In the genomic region with DNA sequence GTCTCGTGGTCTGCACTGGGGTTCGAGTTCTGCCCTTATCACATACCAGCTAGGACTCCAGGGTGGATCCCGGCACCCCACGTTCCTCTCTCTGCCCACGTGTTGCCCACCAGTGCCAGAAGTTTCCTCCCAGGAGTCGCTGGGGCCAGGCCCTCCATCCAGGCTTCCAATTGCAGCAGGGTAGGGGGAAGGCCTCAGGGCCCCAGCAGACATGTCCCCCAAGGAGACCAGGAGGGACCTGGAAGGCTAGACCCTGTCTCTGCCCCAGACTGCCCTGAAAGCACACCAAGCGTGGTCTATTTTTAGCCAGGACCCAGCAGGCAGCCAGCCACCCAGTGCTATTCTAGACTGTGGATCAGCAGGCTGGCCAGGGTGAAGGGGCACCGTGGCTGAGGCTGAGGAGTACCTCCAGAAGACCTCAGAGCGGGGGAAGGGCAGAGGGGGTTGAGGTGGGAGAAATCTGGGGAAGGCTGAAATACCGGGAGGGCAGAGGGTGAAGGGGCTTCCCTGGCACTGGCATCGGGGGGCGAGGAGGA, we compare ENCODE assay signal across 17 cellular contexts. TPM values are rescaled to one million over a fixed set of nuclear protein-coding genes. Genes with fewer than 3 reads are reported as not detected.
DNase-seq lines count a peak whose midpoint lies in the region; ATAC-seq and TF ChIP-seq lines count a peak whose summit lies in the region.
"Had no signal": no experiment of that assay in that cellular context is flagged by ENCODE, and none has a peak within 500 bp of the region (broad histone marks: within the 10 kb centered on the region; RNA-seq: fewer than 3 reads in every experiment).

No MANE protein-coding gene starts in this region.

- H3T11ph ChIP-seq in H9 (ENCODE audit: low read length) = no peak overlapping the region

- H3K4ac ChIP-seq in H9 (ENCODE audit: low read depth, low read length) (no peak overlapping the region), mesendoderm (ENCODE audit: low read depth, low read length) (no peak overlapping the region)

- H3K23ac ChIP-seq in H9 (ENCODE audit: insufficient read length, low read depth, low read length) (no peak overlapping the region), mesendoderm (ENCODE audit: low read length) (no peak overlapping the region)

- H2BK20ac ChIP-seq in H9 (ENCODE audit: low read depth, low read length, poor library complexity, severe bottlenecking) = no peak overlapping the region

- H3K18ac ChIP-seq in H9 (ENCODE audit: insufficient read length, low read depth, low read length) (no peak overlapping the region), mesendoderm (ENCODE audit: low read length) (no peak overlapping the region)

- intact Hi-C loops in dendritic cell treated with granulocyte-macrophage colony-stimulating factor and Interleukin-4, amounts not matched to agents 40 ng/mL and 50 ng/mL, for 4 days (cut with micrococcal nuclease) = no loop called here
- intact Hi-C loops in spleen (cut with DNase I; ENCODE audit: low total_unique reads) = no loop called here

- H2BK15ac ChIP-seq in H9 (ENCODE audit: low read depth, low read length) (no peak overlapping the region), mesendoderm (replicated peaks; ENCODE audit: low read depth) (no peak overlapping the region)

- DNase-seq in H9 = no peak
- no peak for DNase-seq in mesendoderm
- peak; percentile 51 for DNase-seq in spleen
- no peak for DNase-seq in mesothelial cell of epicardium (ENCODE audit: low spot score in 2 of 2, unreplicated experiment in 2 of 2)
- no peak for DNase-seq in NCI-H2196 treated with DMSO at 0.1 percent for 48 hours (lab: John Stamatoyannopoulos, UW; ENCODE audit: unreplicated experiment)
- DNase-seq: activated CD4-positive, alpha-beta T cell treated with anti-CD3 and anti-CD28 coated beads, Interleukin-2, amount 10 ng/mL, durations not matched to agents 24 days and 14 days; DMS79 treated with DMSO at 0.1 percent for 48 hours; erythroblast; NCI-H1930 had no signal

- H3K4me2 ChIP-seq in H9 (ENCODE audit: insufficient read depth, insufficient read length, low read length) (no peak overlapping the region), mesendoderm (ENCODE audit: low read length) (no peak overlapping the region)
- H3K4me2 ChIP-seq: KMS-11 had no signal

- H3K4me1 Mint-ChIP-seq in H9 = peaks cover 25 to 47% of the 10 kb centered on the region in 2 experiments
- H3K4me1 Mint-ChIP-seq in dendritic cell treated with granulocyte-macrophage colony-stimulating factor and Interleukin-4, amounts not matched to agents 40 ng/mL and 50 ng/mL, for 4 days (ENCODE audit: low read depth) = peaks cover 51% of the 10 kb centered on the region
- H3K4me1 Mint-ChIP-seq in mesothelial cell of epicardium = peaks cover 13% of the 10 kb centered on the region
- H3K4me1 Mint-ChIP-seq: activated CD4-positive, alpha-beta T cell treated with anti-CD3 and anti-CD28 coated beads, Interleukin-2, amount 10 ng/mL, durations not matched to agents 24 days and 14 days had no signal

- H3K27ac ChIP-seq in H9 (ENCODE audit: insufficient read length, low read depth, low read length) (no peak overlapping the region), mesendoderm (ENCODE audit: low read depth, low read length) (no peak overlapping the region), spleen (no peak overlapping the region)
- H3K27ac ChIP-seq: cardiac muscle cell, KMS-11, Peyer's patch had no signal

- no peaks in the 10 kb centered on the region for H3K27me3 ChIP-seq in H9 (ENCODE audit: insufficient read depth, low read length)
- H3K27me3 ChIP-seq in mesendoderm (ENCODE audit: insufficient read depth, low read length, poor library complexity) = no peaks in the 10 kb centered on the region
- H3K27me3 ChIP-seq in spleen (replicated peaks in 1 of 7) = no peaks in the 10 kb centered on the region
- H3K27me3 ChIP-seq: cardiac muscle cell, Peyer's patch had no signal

- no peaks in the 10 kb centered on the region for H4K20me1 ChIP-seq in H9 (ENCODE audit: control insufficient read depth, insufficient read depth, insufficient read length)

- H2BK5ac ChIP-seq in H9 (ENCODE audit: insufficient read length, low read length) = no peak overlapping the region
- no peak overlapping the region for H2BK5ac ChIP-seq in mesendoderm (ENCODE audit: low read length)

- H4K8ac ChIP-seq in H9 (replicated peaks; ENCODE audit: insufficient read length, low read depth, low read length) = no peak overlapping the region
- no peak overlapping the region for H4K8ac ChIP-seq in mesendoderm (ENCODE audit: low read depth, low read length)

- H3K36me3 Mint-ChIP-seq in H9 (ENCODE audit: insufficient read depth in 1 of 3, low read depth in 3 of 3) (no peaks in the 10 kb centered on the region), mesothelial cell of epicardium (no peaks in the 10 kb centered on the region)
- H3K36me3 Mint-ChIP-seq in dendritic cell treated with granulocyte-macrophage colony-stimulating factor and Interleukin-4, amounts not matched to agents 40 ng/mL and 50 ng/mL, for 4 days (ENCODE audit: low read depth) = no peaks in the 10 kb centered on the region

- H3K9me3 ChIP-seq in H9 (ENCODE audit: control insufficient read depth, low read depth, low read length) (no peaks in the 10 kb centered on the region), spleen (no peaks in the 10 kb centered on the region)
- H3K9me3 ChIP-seq: Peyer's patch had no signal

- no peak for TF ChIP-seq POLR2A in spleen (IDR thresholded peaks at IDR 0.05)

- H2AFZ ChIP-seq in H9 (ENCODE audit: low read length) = no peak overlapping the region

- H3K4me3 ChIP-seq in mesendoderm (ENCODE audit: low read length) (no peak overlapping the region), spleen (no peak overlapping the region)
- H3K4me3 ChIP-seq: cardiac muscle cell, Peyer's patch had no signal

- H4K91ac ChIP-seq in H9 (ENCODE audit: insufficient read length, low read depth, low read length) = no peak overlapping the region

- no peaks in the 10 kb centered on the region for H3K23me2 ChIP-seq in H9 (ENCODE audit: insufficient read length, low read depth, low read length, poor library complexity, severe bottlenecking)

- peaks cover 10% of the 10 kb centered on the region for H3K27me3 Mint-ChIP-seq in H9 (ENCODE audit: low read depth)
- peaks cover 5% of the 10 kb centered on the region for H3K27me3 Mint-ChIP-seq in dendritic cell treated with granulocyte-macrophage colony-stimulating factor and Interleukin-4, amounts not matched to agents 40 ng/mL and 50 ng/mL, for 4 days
- H3K27me3 Mint-ChIP-seq in mesothelial cell of epicardium (ENCODE audit: low read depth) = peaks cover 2% of the 10 kb centered on the region
- H3K27me3 Mint-ChIP-seq: activated CD4-positive, alpha-beta T cell treated with anti-CD3 and anti-CD28 coated beads, Interleukin-2, amount 10 ng/mL, durations not matched to agents 24 days and 14 days had no signal

- H3K27ac Mint-ChIP-seq in H9 (no peak overlapping the region), mesothelial cell of epicardium (no peak overlapping the region)
- peak overlapping the region; percentile 60 for H3K27ac Mint-ChIP-seq in dendritic cell treated with granulocyte-macrophage colony-stimulating factor and Interleukin-4, amounts not matched to agents 40 ng/mL and 50 ng/mL, for 4 days
- H3K27ac Mint-ChIP-seq: activated CD4-positive, alpha-beta T cell treated with anti-CD3 and anti-CD28 coated beads, Interleukin-2, amount 10 ng/mL, durations not matched to agents 24 days and 14 days; activated T-helper 2 cell treated with anti-CD3 and anti-CD28 coated beads, Interferon-gamma antibody, Interleukin-2, Interleukin-4, amounts not matched to agents 10 μg/mL and 5 μg/mL and 100 μg/mL, durations not matched to agents 14 hours and 24 hours and 36 hours had no signal

- H3K9me3 Mint-ChIP-seq in H9 (no peaks in the 10 kb centered on the region), mesothelial cell of epicardium (no peaks in the 10 kb centered on the region)
- no peaks in the 10 kb centered on the region for H3K9me3 Mint-ChIP-seq in dendritic cell treated with granulocyte-macrophage colony-stimulating factor and Interleukin-4, amounts not matched to agents 40 ng/mL and 50 ng/mL, for 4 days
- H3K9me3 Mint-ChIP-seq: activated CD4-positive, alpha-beta T cell treated with anti-CD3 and anti-CD28 coated beads, Interleukin-2, amount 10 ng/mL, durations not matched to agents 24 days and 14 days; activated T-helper 2 cell treated with anti-CD3 and anti-CD28 coated beads, Interferon-gamma antibody, Interleukin-2, Interleukin-4, amounts not matched to agents 10 μg/mL and 5 μg/mL and 100 μg/mL, durations not matched to agents 14 hours and 24 hours and 36 hours had no signal

- TF ChIP-seq CTCF in H9 (conservative IDR thresholded peaks at IDR 0.05) = no peak
- no peak for TF ChIP-seq CTCF in spleen (IDR thresholded peaks at IDR 0.05 in 8 of 11, conservative IDR thresholded peaks at IDR 0.05 in 3 of 11)
- TF ChIP-seq CTCF in mesothelial cell of epicardium (IDR thresholded peaks at IDR 0.05; ENCODE audit: unreplicated experiment) = no peak

- H3K56ac ChIP-seq in H9 (ENCODE audit: insufficient read length, low read depth, low read length) = no peak overlapping the region
- peak overlapping the region; percentile 35 for H3K56ac ChIP-seq in mesendoderm (ENCODE audit: low read length)

- H3K79me1 ChIP-seq in H9 (ENCODE audit: insufficient read depth, low read depth, low read length, poor library complexity, severe bottlenecking) (no peaks in the 10 kb centered on the region), mesendoderm (ENCODE audit: low read length) (no peaks in the 10 kb centered on the region)

- H2AK5ac ChIP-seq in H9 (ENCODE audit: insufficient read length, low read length) = no peak overlapping the region
- H2AK5ac ChIP-seq in mesendoderm (ENCODE audit: low read length) = no peak overlapping the region

- 0 out of 2 replicates have a peak overlapping the region, but pooled peaks have one; percentile 51 for H3K14ac ChIP-seq in H9 (ENCODE audit: insufficient read depth, low read length)

- H3K4me1 ChIP-seq in H9 (ENCODE audit: insufficient read depth, low read length) (peaks cover 3% of the 10 kb centered on the region; the same call in 1 of the 2 replicates), mesendoderm (ENCODE audit: control insufficient read depth, low read depth, low read length) (peaks cover 19% of the 10 kb centered on the region), spleen (peaks cover 0 to 17% (median 3%) of the 10 kb centered on the region in 6 donors)
- H3K4me1 ChIP-seq: Peyer's patch had no signal

- H2BK120ac ChIP-seq in H9 (ENCODE audit: low read depth, low read length, poor library complexity, severe bottlenecking) (no peak overlapping the region), mesendoderm (ENCODE audit: low read depth, low read length) (no peak overlapping the region)

- H3K36me3 ChIP-seq in mesendoderm (ENCODE audit: control insufficient read depth, insufficient read depth, low read length) (no peaks in the 10 kb centered on the region), spleen (no peaks in the 10 kb centered on the region)
- H3K36me3 ChIP-seq: cardiac muscle cell, Peyer's patch had no signal

- ATAC-seq in HG02588 (IDR thresholded peaks at IDR 0.05; ENCODE audit: unreplicated experiment) = no peak

- no peak overlapping the region for H3K9ac ChIP-seq in H9 (ENCODE audit: extremely low read depth, insufficient read length, low read length)
- H3K9ac ChIP-seq in mesendoderm (ENCODE audit: low read length) = no peak overlapping the region
- H3K9ac ChIP-seq: KMS-11 had no signal

- H4K5ac ChIP-seq in H9 (ENCODE audit: insufficient read length, low read depth, low read length) (no peak overlapping the region), mesendoderm (ENCODE audit: low read length) (no peak overlapping the region)

- no CpG with 5 or more reads among the region's 12 CpGs for WGBS in H9 (ENCODE audit: extremely low coverage, insufficient read length, low lambda C conversion rate)
- WGBS in mesendoderm (ENCODE audit: extremely low coverage, insufficient coverage, low lambda C conversion rate) = no CpG with 5 or more reads among the region's 12 CpGs
- 64 to 88% (median 74%) methylated on average over 12 of the region's 12 CpGs for WGBS in spleen, 5 donors

- H3K4me3 Mint-ChIP-seq in H9 (no peak overlapping the region), mesothelial cell of epicardium (no peak overlapping the region)
- no peak overlapping the region for H3K4me3 Mint-ChIP-seq in dendritic cell treated with granulocyte-macrophage colony-stimulating factor and Interleukin-4, amounts not matched to agents 40 ng/mL and 50 ng/mL, for 4 days
- H3K4me3 Mint-ChIP-seq: activated CD4-positive, alpha-beta T cell treated with anti-CD3 and anti-CD28 coated beads, Interleukin-2, amount 10 ng/mL, durations not matched to agents 24 days and 14 days had no signal

- H3K79me2 ChIP-seq in H9 (ENCODE audit: insufficient read depth, low read length) (no peaks in the 10 kb centered on the region), mesendoderm (ENCODE audit: control insufficient read depth, insufficient read depth, low read length) (no peaks in the 10 kb centered on the region)

- H2BK12ac ChIP-seq in H9 (ENCODE audit: insufficient read length, low read depth, low read length) = no peak overlapping the region

RNA-seq across cellular contexts. Expression of a gene that starts 18.8 kb away (rescaled TPM):
- total RNA-seq in H9 (2021) (3.2 and 3.4 TPM in 2 replicates), spleen (100 to 1,000 TPM; 170 to 580 (median 273) TPM), mesothelial cell of epicardium (116 to 130 TPM (median 117 TPM) in 3 replicates)
- 1.7 TPM for polyA plus RNA-seq in mesendoderm (2013, experiment 1 of 2)
- polyA plus RNA-seq in mesendoderm (2013, experiment 2 of 2) = 2.4 TPM
- 10 to 100 TPM in 1 of 3 donors, 1 to 10 TPM in 2; 6.9 to 48.7 (median 8.6) TPM for polyA plus RNA-seq in spleen

RNA-seq across cellular contexts. Expression of a gene that starts 47.4 kb away (rescaled TPM):
- total RNA-seq in H9 (2021) (0.44 and 0.66 TPM in 2 replicates), spleen (1 to 10 TPM; 2.0 to 4.5 (median 2.6) TPM), mesothelial cell of epicardium (not detected in 3 replicates)
- not detected for polyA plus RNA-seq in mesendoderm (2013, experiment 1 of 2)
- polyA plus RNA-seq in mesendoderm (2013, experiment 2 of 2) = 0.03 TPM
- polyA plus RNA-seq in spleen = 1 to 10 TPM in 2 of 3 donors, under 1 TPM in 1; 0.32 to 3.7 (median 2.7) TPM
- total RNA-seq: cardiac muscle cell, frontal cortex, lower leg skin had no signal
- polyA plus RNA-seq: cardiac muscle cell had no signal

Comparison
In these comparisons a context has a peak if more than half of its experiments do, and no peak if none do; other contexts are left out.
1. RNA of a gene that starts 18.8 kb away (total RNA-seq): 170 to 580 TPM in spleen and 116 to 130 TPM in mesothelial cell of epicardium; 3.2 to 3.4 TPM in H9; every median in the first group is over 10 times any median in the second.